1 cellular context compared by ENCODE assay signal in the genomic region with DNA sequence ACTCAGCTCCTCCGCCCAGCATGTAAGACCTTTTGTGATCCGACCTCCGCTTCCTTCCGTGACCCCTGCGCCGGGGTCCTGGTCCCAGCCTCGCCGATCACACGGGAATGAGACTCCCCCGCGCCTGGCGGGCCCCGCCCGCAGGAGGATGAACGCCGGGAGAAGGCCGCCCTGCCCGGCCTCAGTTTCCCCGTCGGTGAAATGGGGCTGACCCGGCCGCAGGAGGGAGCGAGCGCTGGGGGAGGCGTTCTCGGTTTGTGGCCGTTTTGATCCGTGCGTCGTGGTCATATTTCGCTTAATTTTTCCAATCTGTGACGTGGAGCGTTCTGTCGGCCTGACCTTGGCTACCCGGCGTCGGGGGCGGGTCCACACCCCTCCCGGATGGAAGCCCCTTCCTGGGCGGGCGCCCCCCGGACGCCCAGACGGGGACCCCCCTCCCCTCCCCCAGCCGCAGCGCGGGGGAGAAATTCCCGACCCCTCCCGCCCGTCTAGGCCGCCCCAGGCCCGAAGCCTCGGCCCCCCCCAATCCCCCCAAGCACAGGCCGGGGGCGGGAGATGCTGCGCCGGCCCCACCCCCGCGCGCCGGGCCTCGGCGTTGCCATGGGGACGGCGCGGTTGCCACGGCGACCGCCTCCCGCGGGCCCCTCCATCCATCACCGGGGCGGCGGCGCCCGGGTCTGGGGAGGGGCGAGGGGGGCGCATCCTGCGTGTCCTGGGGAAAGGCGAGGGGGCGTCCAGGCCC.
TF ChIP-seq lines count a peak whose summit lies in the region.

No MANE protein-coding gene starts in this region.

TF ChIP-seq in HEK293T, 16 proteins besides CTCF, POLR2A, EP300 and RAD21:
- TF ChIP-seq SUZ12 (IDR thresholded peaks at IDR 0.05) (no peak), FOXA1 (IDR thresholded peaks at IDR 0.05) (no peak), FOXM1 (IDR thresholded peaks at IDR 0.05; ENCODE audit: borderline replicate concordance) (no peak), FOXK2 (IDR thresholded peaks at IDR 0.05) (no peak), ZNF384 (IDR thresholded peaks at IDR 0.05) (no peak), LEF1 (IDR thresholded peaks at IDR 0.05; ENCODE audit: borderline replicate concordance) (no peak), L3MBTL2 (conservative IDR thresholded peaks at IDR 0.05) (no peak)
